Comparison of ENCODE assay signal across 26 cellular contexts in genomic region chr9:15831384-15831783, GRCh38.
"Had no signal": no experiment of that assay in that cellular context is flagged by ENCODE, and none has a peak within 500 bp of the region (broad histone marks: within the 10 kb centered on the region; RNA-seq: fewer than 3 reads in every experiment).

No MANE protein-coding gene starts in this region.

- H3K9me3 ChIP-seq: MG63, SJSA1, SK-N-SH had no signal

- DNase-seq: Karpas-422, KG1, MG63, NCI-H1092, NCI-H1105 treated with DMSO at 0.1 percent for 48 hours, NCI-H1417 treated with DMSO at 0.1 percent for 48 hours, NCI-H187, NCI-H2029, NCI-H2081 treated with DMSO at 0.1 percent for 48 hours, NCI-H2171, NCI-H226, NCI-H446, NCI-H510A, NCI-H524 treated with DMSO at 0.1 percent for 48 hours, NCI-H69, NCI-H774, Right ventricle myocardium superior, RPMI8226, SIG-M5, SK-N-SH, SW 1271, T-cell had no signal

- H3K4me3 ChIP-seq: MG63, SJSA1 had no signal

- H3K9ac ChIP-seq: SK-N-SH had no signal

- H3K36me3 ChIP-seq: MG63, SJSA1 had no signal

- H3K27me3 ChIP-seq: SJSA1 had no signal

- H3K27ac ChIP-seq: HL-60, SJSA1 had no signal

- FAIRE-seq: HTR-8/SVneo, RCC 7860 had no signal

- ATAC-seq: T-cell had no signal
